In genomic region chr10:72637398-72637857, GRCh38 we compare ENCODE assay signal across 1 cellular context.
A peak's percentile ranks its signal among the peaks of the same experiment; 100 is the strongest.
TF ChIP-seq lines count a peak whose summit lies in the region.

No MANE protein-coding gene starts in this region.

TF ChIP-seq in K562, 482 proteins besides CTCF, POLR2A, EP300 and RAD21 (continued from another document and continues in another):
- no peak for TF ChIP-seq PATZ1 (CRISPR knock-in tag; IDR thresholded peaks at IDR 0.05; ENCODE audit: borderline replicate concordance)
- peak in 1 of 2 experiments; percentile 34; a peak in 1 of 4 replicates for TF ChIP-seq TBL1XR1 (IDR thresholded peaks at IDR 0.05; ENCODE audit: low read length in 2 of 2)
- TF ChIP-seq ZSCAN32 (CRISPR knock-in tag; IDR thresholded peaks at IDR 0.05) = no peak
- TF ChIP-seq ZNF445 (CRISPR knock-in tag; IDR thresholded peaks at IDR 0.05; ENCODE audit: low read depth) = peak; percentile 76
- TF ChIP-seq HMGXB4 (CRISPR knock-in tag; IDR thresholded peaks at IDR 0.05) = no peak
- TF ChIP-seq ZNF707 (CRISPR knock-in tag; conservative IDR thresholded peaks at IDR 0.05) = no peak
- TF ChIP-seq CBX5 (IDR thresholded peaks at IDR 0.05; ENCODE audit: borderline replicate concordance, low read depth) = peak; percentile 100
- TF ChIP-seq CBFA2T2 (conservative IDR thresholded peaks at IDR 0.05) = peak; percentile 64; the same call in 1 of the 2 replicates
- peak; percentile 97 for TF ChIP-seq MTA3 (IDR thresholded peaks at IDR 0.05; ENCODE audit: borderline replicate concordance)
- TF ChIP-seq HIVEP1 (CRISPR knock-in tag; IDR thresholded peaks at IDR 0.05) = no peak
- no peak for TF ChIP-seq RFX7 (CRISPR knock-in tag; IDR thresholded peaks at IDR 0.05)
- peak; percentile 77 for TF ChIP-seq NCOR1 (IDR thresholded peaks at IDR 0.05)
- TF ChIP-seq ZNF79 (CRISPR knock-in tag; IDR thresholded peaks at IDR 0.05; ENCODE audit: low read depth) = no peak
- no peak for TF ChIP-seq NCOA2 (IDR thresholded peaks at IDR 0.05; ENCODE audit: partially characterized antibody in 2 of 2)
- TF ChIP-seq HCFC1 (IDR thresholded peaks at IDR 0.05; ENCODE audit: low read depth, low read length) = no peak
- TF ChIP-seq ZNF280B (CRISPR knock-in tag; IDR thresholded peaks at IDR 0.05) = no peak
- no peak for TF ChIP-seq KDM4B (IDR thresholded peaks at IDR 0.05; ENCODE audit: borderline replicate concordance in 2 of 2, low read depth in 1 of 2)
- peak; percentile 97 for TF ChIP-seq BACH1 (tag; IDR thresholded peaks at IDR 0.05)
- peak; percentile 83 for TF ChIP-seq MEIS2 (IDR thresholded peaks at IDR 0.05; ENCODE audit: partially characterized antibody)
- TF ChIP-seq ZNF696 (CRISPR knock-in tag; conservative IDR thresholded peaks at IDR 0.05) = no peak
- TF ChIP-seq ATF3 (IDR thresholded peaks at IDR 0.05) = peak; percentile 79
- TF ChIP-seq ATF3 (CRISPR knock-in tag; conservative IDR thresholded peaks at IDR 0.05) = no peak
- TF ChIP-seq MCM3 (IDR thresholded peaks at IDR 0.05) = no peak
- peak; percentile 100 for TF ChIP-seq HLTF (IDR thresholded peaks at IDR 0.05)
- TF ChIP-seq KLF1 (tag; IDR thresholded peaks at IDR 0.05) = no peak
- TF ChIP-seq ATF2 (CRISPR knock-in tag; IDR thresholded peaks at IDR 0.05) = no peak
- peak; percentile 36; the same call in 1 of the 2 replicates for TF ChIP-seq TEAD2 (tag; IDR thresholded peaks at IDR 0.05)
- TF ChIP-seq ARID3A (IDR thresholded peaks at IDR 0.05; ENCODE audit: borderline replicate concordance, low read depth, low read length) = peak; percentile 92; the same call in 1 of the 2 replicates
- peak; percentile 57 for TF ChIP-seq CC2D1A (IDR thresholded peaks at IDR 0.05)
- TF ChIP-seq THAP12 (CRISPR knock-in tag; IDR thresholded peaks at IDR 0.05) = no peak
- peak; percentile 73 for TF ChIP-seq VEZF1 (CRISPR knock-in tag; IDR thresholded peaks at IDR 0.05)
- no peak for TF ChIP-seq CTCFL (IDR thresholded peaks at IDR 0.05; ENCODE audit: borderline replicate concordance, insufficient read depth, low read depth, low read length, poor library complexity, severe bottlenecking)
- TF ChIP-seq DMBX1 (CRISPR knock-in tag; IDR thresholded peaks at IDR 0.05; ENCODE audit: borderline replicate concordance) = peak; percentile 59; the same call in 1 of the 2 replicates
- TF ChIP-seq RBFOX2 (IDR thresholded peaks at IDR 0.05; ENCODE audit: low read depth, low read length) = no peak
- peak; percentile 29; the same call in 1 of the 2 replicates for TF ChIP-seq ZBTB2 (IDR thresholded peaks at IDR 0.05)
- peak; percentile 85 to 93; a peak in 3 of 4 replicates for TF ChIP-seq ARNT (IDR thresholded peaks at IDR 0.05)
- peak; percentile 57; the same call in 1 of the 2 replicates for TF ChIP-seq ZKSCAN1 (IDR thresholded peaks at IDR 0.05; ENCODE audit: low read depth, low read length)
- TF ChIP-seq ZNF785 (CRISPR knock-in tag; IDR thresholded peaks at IDR 0.05) = no peak
- TF ChIP-seq ELF4 (CRISPR knock-in tag; IDR thresholded peaks at IDR 0.05) = no peak
- no peak for TF ChIP-seq ZNF436 (CRISPR knock-in tag; IDR thresholded peaks at IDR 0.05)
- TF ChIP-seq SRSF3 (IDR thresholded peaks at IDR 0.05; ENCODE audit: insufficient read depth, low read length) = no peak
- TF ChIP-seq HMBOX1 (IDR thresholded peaks at IDR 0.05) = no peak; the same call in 1 of the 2 replicates
- TF ChIP-seq MITF (IDR thresholded peaks at IDR 0.05) = no peak
- TF ChIP-seq CHD4 (IDR thresholded peaks at IDR 0.05; ENCODE audit: insufficient read depth, insufficient replicate concordance, low read depth, low read length, poor library complexity, severe bottlenecking) = no peak
